19 cellular contexts compared by ENCODE assay signal in genomic region chr22:36636916-36637315, GRCh38.
A peak's percentile ranks its signal among the peaks of the same experiment; 100 is the strongest.
DNase-seq lines count a peak whose midpoint lies in the region; ATAC-seq, FAIRE-seq and TF ChIP-seq lines count a peak whose summit lies in the region.
"Had no signal": no experiment of that assay in that cellular context is flagged by ENCODE, and none has a peak within 500 bp of the region (broad histone marks: within the 10 kb centered on the region; RNA-seq: fewer than 3 reads in every experiment).

No MANE protein-coding gene starts in this region.

- H3K4ac ChIP-seq in H1 (replicated peaks; ENCODE audit: insufficient read length, low read depth, low read length) = no peak overlapping the region

- H3K9me3 ChIP-seq in H1 (ENCODE audit: insufficient read depth in 2 of 2, low read depth in 1 of 2, low read length in 1 of 2) (no peaks in the 10 kb centered on the region), heart right ventricle (no peaks in the 10 kb centered on the region)
- H3K9me3 ChIP-seq: A549 had no signal

- intact Hi-C loops in heart right ventricle (cut with DNase I) = no loop called here

- H3K14ac ChIP-seq in H1 (ENCODE audit: insufficient read length) = no peak overlapping the region

- H2AK5ac ChIP-seq in H1 (ENCODE audit: low read depth, low read length) = no peak overlapping the region

- peak; percentile 63 for FAIRE-seq in H1 (lab: Jason Lieb, UNC)
- FAIRE-seq: A549, K562 had no signal

- peak; percentile 6 for DNase-seq in COR-L47 (lab: John Stamatoyannopoulos, UW)
- DNase-seq in DMS 273 treated with DMSO at 0.1 percent for 48 hours (lab: John Stamatoyannopoulos, UW) = peak; percentile 54
- DNase-seq in NCI-H524 (lab: John Stamatoyannopoulos, UW) = peak; percentile 99
- no peak for DNase-seq in H1 (ENCODE audit: low read depth in 1 of 2, low spot score in 2 of 2)
- DNase-seq in T-helper 2 cell = no peak
- DNase-seq in heart right ventricle = no peak
- DNase-seq: CD4-positive, alpha-beta T cell; DMS79 treated with DMSO at 0.1 percent for 48 hours; HCEC 1CT; NCI-H1105 treated with DMSO at 0.1 percent for 48 hours; NCI-H1694 treated with DMSO at 0.1 percent for 48 hours; NCI-H2107; NCI-H345; NCI-H774; T-helper 1 cell had no signal

- peaks cover 2 to 7% (median 5%) of the 10 kb centered on the region in 4 experiments; a peak in 4 of 7 replicates for H3K4me1 ChIP-seq in H1 (replicated peaks in 1 of 4; ENCODE audit: control insufficient read depth in 3 of 4, insufficient read depth in 4 of 4, low read length in 3 of 4)
- no peaks in the 10 kb centered on the region for H3K4me1 ChIP-seq in heart right ventricle
- H3K4me1 ChIP-seq: A549 had no signal

- H2BK20ac ChIP-seq in H1 (ENCODE audit: low read length) = no peak overlapping the region

- POLR2A ChIA-PET in H1 (lab: Charles Lee; ENCODE audit: partially characterized antibody) = interaction anchor here (0.6 kb wide), 1 partner anchor 11 kb away, joined by 3 read pairs; no protein-coding TSS in a partner anchor

- H4K5ac ChIP-seq in H1 (ENCODE audit: insufficient read length, low read depth, low read length) = no peak overlapping the region

- no peak overlapping the region for H4K8ac ChIP-seq in H1 (ENCODE audit: extremely low read depth, insufficient read depth, low read length)

- no peaks in the 10 kb centered on the region for H3K79me1 ChIP-seq in H1 (ENCODE audit: low read depth, low read length)

- no peaks in the 10 kb centered on the region for H4K20me1 ChIP-seq in H1 (replicated peaks in 1 of 2; ENCODE audit: control insufficient read depth in 1 of 2, insufficient read depth in 2 of 2, low read length in 2 of 2)

- no peaks in the 10 kb centered on the region for H3K79me2 ChIP-seq in H1 (ENCODE audit: control insufficient read depth in 1 of 2, insufficient read depth in 2 of 2, low read length in 2 of 2)

- TF ChIP-seq POLR2A in H1 (IDR thresholded peaks at IDR 0.05; ENCODE audit: control extremely low read depth in 1 of 2, low read depth in 2 of 2, low read length in 2 of 2) = no peak

- no peak overlapping the region for H3K4me3 ChIP-seq in H1 (ENCODE audit: extremely low read depth in 1 of 4, insufficient read depth in 2 of 4, low read depth in 3 of 4, low read length in 4 of 4)
- H3K4me3 ChIP-seq in heart right ventricle = no peak overlapping the region
- H3K4me3 ChIP-seq: A549, K562 had no signal

- no peak for ATAC-seq in heart right ventricle
- ATAC-seq in HG03342 (IDR thresholded peaks at IDR 0.05; ENCODE audit: unreplicated experiment) = no peak
- no peak for ATAC-seq in HG02870 (IDR thresholded peaks at IDR 0.05; ENCODE audit: unreplicated experiment)
- ATAC-seq: A549, K562 had no signal

- 45% methylated on average over 2 of the region's 2 CpGs; no CpG with 5 or more reads in 1 of the 2 experiments for WGBS in H1 (ENCODE audit: extremely low coverage in 1 of 2, insufficient coverage in 1 of 2, insufficient read length in 1 of 2, insufficient replicate concordance in 2 of 2, low coverage in 1 of 2, low lambda C conversion rate in 2 of 2, missing lambda C conversion rate in 1 of 2), 2 experiments
- WGBS in heart right ventricle, 2 donors = 26 to 33% methylated on average over 2 of the region's 2 CpGs

- CTCF ChIA-PET in H1 (lab: Charles Lee; ENCODE audit: partially characterized antibody) = interaction anchor here (1.4 kb wide), 1 partner anchor 92 kb away, joined by 4 read pairs; no protein-coding TSS in a partner anchor

- H3K27ac ChIP-seq in H1 (ENCODE audit: low read depth, low read length) (no peak overlapping the region), heart right ventricle (no peak overlapping the region)
- H3K27ac ChIP-seq: A549 had no signal

- peak overlapping the region; percentile 64; the same call in 1 of the 2 replicates for H2BK12ac ChIP-seq in H1 (ENCODE audit: low read depth, low read length)

- H3K4me2 ChIP-seq in H1 (ENCODE audit: insufficient read depth in 1 of 2, low read depth in 2 of 2, low read length in 2 of 2) = no peak overlapping the region
- H3K4me2 ChIP-seq: A549 had no signal

- no peak overlapping the region for H2BK15ac ChIP-seq in H1 (ENCODE audit: low read length)

- no peak overlapping the region for H2BK5ac ChIP-seq in H1 (ENCODE audit: low read depth, low read length)

- TF ChIP-seq CTCF in H1 (IDR thresholded peaks at IDR 0.05; ENCODE audit: control extremely low read depth in 1 of 3, insufficient read depth in 1 of 3, low read depth in 1 of 3, low read length in 3 of 3) (no peak), heart right ventricle (IDR thresholded peaks at IDR 0.05) (no peak)

- TF ChIP-seq EP300 in H1 (IDR thresholded peaks at IDR 0.05; ENCODE audit: borderline replicate concordance in 1 of 2, low read depth in 2 of 2, low read length in 2 of 2) = no peak

- H4K91ac ChIP-seq in H1 (replicated peaks; ENCODE audit: insufficient read length, low read length) = no peak overlapping the region

- H3K23me2 ChIP-seq in H1 (ENCODE audit: low read depth, low read length) = no peaks in the 10 kb centered on the region

- no peak for TF ChIP-seq RAD21 in H1 (IDR thresholded peaks at IDR 0.05 in 1 of 2, conservative IDR thresholded peaks at IDR 0.05 in 1 of 2; ENCODE audit: low read depth in 2 of 2, low read length in 2 of 2)

- no peak overlapping the region for H2AFZ ChIP-seq in H1 (ENCODE audit: low read length)

- peak overlapping the region; percentile 71 for H3K18ac ChIP-seq in H1 (ENCODE audit: extremely low read depth, low read length)

- H3K56ac ChIP-seq in H1 (replicated peaks; ENCODE audit: insufficient read length, low read depth, low read length) = no peak overlapping the region

- H3K27me3 ChIP-seq in H1 (replicated peaks in 1 of 4; ENCODE audit: control insufficient read depth in 3 of 4, extremely low read depth in 1 of 4, insufficient read depth in 3 of 4, low read length in 3 of 4) (peaks cover 0 to 6% (median 1%) of the 10 kb centered on the region in 4 experiments; a peak in 3 of 7 replicates), heart right ventricle (peaks cover 0 to 82% (median 46%) of the 10 kb centered on the region in 7 donors)

- H3K23ac ChIP-seq in H1 (ENCODE audit: insufficient read length) = no peak overlapping the region

- H2BK120ac ChIP-seq in H1 (replicated peaks; ENCODE audit: low read depth, low read length) = no peak overlapping the region

- no peak overlapping the region for H3K9ac ChIP-seq in H1 (replicated peaks in 1 of 4; ENCODE audit: extremely low read depth in 1 of 4, low read depth in 3 of 4, low read length in 3 of 4)

- H3K36me3 ChIP-seq in H1 (ENCODE audit: control insufficient read depth in 2 of 4, insufficient read depth in 4 of 4, low read length in 3 of 4) (no peaks in the 10 kb centered on the region), heart right ventricle (no peaks in the 10 kb centered on the region)

TF ChIP-seq in H1, 55 proteins besides CTCF, POLR2A, EP300 and RAD21 (continues in another document):
- TF ChIP-seq PHF8 (conservative IDR thresholded peaks at IDR 0.05; ENCODE audit: low read depth, low read length) (no peak), TCF12 (IDR thresholded peaks at IDR 0.05; ENCODE audit: low read depth, low read length) (no peak), CBX8 (IDR thresholded peaks at IDR 0.05; ENCODE audit: borderline replicate concordance, low read depth, low read length) (no peak), RFX5 (IDR thresholded peaks at IDR 0.05; ENCODE audit: borderline replicate concordance, low read depth, low read length) (no peak), GTF2F1 (IDR thresholded peaks at IDR 0.05; ENCODE audit: borderline replicate concordance, low read depth, low read length) (no peak), CEBPB (IDR thresholded peaks at IDR 0.05; ENCODE audit: low read depth, low read length) (no peak), E2F6 (IDR thresholded peaks at IDR 0.05) (peak; percentile 70; the same call in 1 of the 2 replicates), NANOG (IDR thresholded peaks at IDR 0.05; ENCODE audit: insufficient read depth, low read depth, low read length, poor library complexity, severe bottlenecking) (no peak), EZH2 (IDR thresholded peaks at IDR 0.05; ENCODE audit: low read depth, low read length, severe bottlenecking) (no peak), SP4 (IDR thresholded peaks at IDR 0.05; ENCODE audit: low read length) (no peak), BCL11A (IDR thresholded peaks at IDR 0.05; ENCODE audit: low read depth in 2 of 2, low read length in 2 of 2) (no peak)

Comparison
In these comparisons a context has a peak if more than half of its experiments do, and no peak if none do; other contexts are left out.
1. DNase-seq: peak in COR-L47 (single experiment), DMS 273 treated with DMSO at 0.1 percent for 48 hours (single experiment) and NCI-H524 (2 of 2); none in H1 (0 of 2), T-helper 2 cell (0 of 5) and heart right ventricle (0 of 2).